Comparison of ENCODE assay signal across 26 cellular contexts in the genomic region with DNA sequence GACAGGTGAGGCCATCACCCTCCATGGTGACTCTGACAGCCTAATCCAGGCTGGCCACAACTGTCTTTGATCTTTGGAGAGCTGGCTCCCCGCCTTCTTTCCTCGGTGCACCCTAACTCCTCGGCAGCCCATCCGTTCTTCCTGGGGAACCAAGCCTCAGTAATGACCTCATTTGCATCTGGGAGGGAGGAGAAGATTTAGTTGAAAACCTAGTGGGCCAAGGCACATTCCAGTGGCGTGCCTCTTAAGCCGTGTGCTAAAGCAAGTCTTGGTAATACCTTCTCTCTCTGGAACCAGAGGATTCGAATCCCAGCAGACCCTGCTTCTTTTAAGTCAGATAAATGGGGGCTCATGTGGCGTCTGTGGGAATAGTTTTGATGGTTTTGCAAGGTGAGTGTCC.
"Had no signal": no experiment of that assay in that cellular context is flagged by ENCODE, and none has a peak within 500 bp of the region (broad histone marks: within the 10 kb centered on the region; RNA-seq: fewer than 3 reads in every experiment).

No MANE protein-coding gene starts in this region.

- H3K27ac Mint-ChIP-seq: activated CD4-positive, alpha-beta memory T cell treated with anti-CD3 and anti-CD28 coated beads for 36 hours; activated CD4-positive, alpha-beta T cell treated with anti-CD3 and anti-CD28 coated beads, Interleukin-2, amount 10 ng/mL, durations not matched to agents 7 days and 5 days; activated naive CD4-positive, alpha-beta T cell treated with anti-CD3 and anti-CD28 coated beads, Interleukin-2, amount 50 U/mL, for 72 hours; activated naive CD8-positive, alpha-beta T cell treated with anti-CD3 and anti-CD28 coated beads, Interleukin-2, amount 50 U/mL, for 24 hours; T-cell had no signal

- H2AFZ ChIP-seq: PC-9 had no signal

- H3K4me3 Mint-ChIP-seq: activated CD4-positive, alpha-beta memory T cell treated with anti-CD3 and anti-CD28 coated beads for 36 hours; activated CD4-positive, alpha-beta T cell treated with anti-CD3 and anti-CD28 coated beads, Interleukin-2, amount 10 ng/mL, durations not matched to agents 7 days and 5 days; activated naive CD8-positive, alpha-beta T cell treated with anti-CD3 and anti-CD28 coated beads, Interleukin-2, amount 50 U/mL, for 24 hours; activated T-cell treated with anti-CD3 and anti-CD28 coated beads, Interleukin-2, amount 50 U/mL, for 4 hours; brain; central memory CD8-positive, alpha-beta T cell; T-cell had no signal

- H3K4me1 Mint-ChIP-seq: activated CD4-positive, alpha-beta T cell treated with anti-CD3 and anti-CD28 coated beads, Interleukin-2, amount 10 ng/mL, durations not matched to agents 7 days and 5 days; activated naive CD8-positive, alpha-beta T cell treated with anti-CD3 and anti-CD28 coated beads, Interleukin-2, amount 50 U/mL, for 24 hours; central memory CD8-positive, alpha-beta T cell; T-cell had no signal

- H3K27me3 Mint-ChIP-seq: activated CD4-positive, alpha-beta memory T cell treated with anti-CD3 and anti-CD28 coated beads for 36 hours; activated CD4-positive, alpha-beta T cell treated with anti-CD3 and anti-CD28 coated beads, Interleukin-2, amount 10 ng/mL, durations not matched to agents 7 days and 5 days; activated naive CD8-positive, alpha-beta T cell treated with anti-CD3 and anti-CD28 coated beads, Interleukin-2, amount 50 U/mL, for 24 hours; brain; central memory CD8-positive, alpha-beta T cell had no signal

- H3K4me2 ChIP-seq: PC-9 had no signal

- DNase-seq: activated CD4-positive, alpha-beta memory T cell treated with anti-CD3 and anti-CD28 coated beads for 36 hours; activated CD4-positive, alpha-beta T cell treated with anti-CD3 and anti-CD28 coated beads, Interleukin-2, amount 10 ng/mL, durations not matched to agents 7 days and 5 days; activated CD4-positive, CD25-positive, alpha-beta regulatory T cell; activated CD8-positive, alpha-beta memory T cell treated with anti-CD3 and anti-CD28 coated beads for 24 hours; activated effector memory CD4-positive, alpha-beta T cell treated with anti-CD3 and anti-CD28 coated beads, Interleukin-2, amount 50 U/mL, for 16 hours; activated naive CD4-positive, alpha-beta T cell treated with Interleukin-2 at 50 U/mL for 16 hours; activated naive CD8-positive, alpha-beta T cell treated with anti-CD3 and anti-CD28 coated beads, Interleukin-2, amount 50 U/mL, for 24 hours; activated T-cell treated with anti-CD3 and anti-CD28 coated beads, Interleukin-2, amount 50 U/mL, for 4 hours; amniotic stem cell; MG63; MV-4-11; NCI-H1105; NCI-H1436; NCI-H1694 treated with DMSO at 0.1 percent for 48 hours; NCI-H2081; NCI-H510A treated with DMSO at 0.1 percent for 48 hours; NCI-H69; PC-9; SHP77 treated with DMSO at 0.1 percent for 48 hours; T-cell; T-helper 2 cell; T1000 had no signal

- H3K9me3 ChIP-seq: ascending aorta, MG63 had no signal

- H3K4me3 ChIP-seq: ascending aorta, MG63, PC-9 had no signal

- H3K36me3 ChIP-seq: ascending aorta, MG63 had no signal

- H3K4me1 ChIP-seq: ascending aorta had no signal

- ATAC-seq: activated naive CD4-positive, alpha-beta T cell treated with anti-CD3 and anti-CD28 coated beads, Interleukin-2, amount 50 U/mL, for 72 hours; activated naive CD8-positive, alpha-beta T cell treated with anti-CD3 and anti-CD28 coated beads, Interleukin-2, amount 50 U/mL, for 24 hours; activated T-cell treated with anti-CD3 and anti-CD28 coated beads, Interleukin-2, amount 50 U/mL, for 4 hours; T-cell had no signal

- H3K36me3 Mint-ChIP-seq: activated CD4-positive, alpha-beta memory T cell treated with anti-CD3 and anti-CD28 coated beads for 36 hours; activated naive CD4-positive, alpha-beta T cell treated with anti-CD3 and anti-CD28 coated beads, Interleukin-2, amount 50 U/mL, for 72 hours; brain; T-cell had no signal

- H3K27me3 ChIP-seq: ascending aorta, MG63 had no signal

- H3K9me3 Mint-ChIP-seq: activated CD4-positive, alpha-beta memory T cell treated with anti-CD3 and anti-CD28 coated beads for 36 hours; activated CD4-positive, alpha-beta T cell treated with anti-CD3 and anti-CD28 coated beads, Interleukin-2, amount 10 ng/mL, durations not matched to agents 7 days and 5 days; activated naive CD4-positive, alpha-beta T cell treated with anti-CD3 and anti-CD28 coated beads, Interleukin-2, amount 50 U/mL, for 72 hours; activated T-cell treated with anti-CD3 and anti-CD28 coated beads, Interleukin-2, amount 50 U/mL, for 4 hours had no signal

- H3K27ac ChIP-seq: ascending aorta, PC-9 had no signal
